9 cellular contexts compared by ENCODE assay signal in the genomic region with DNA sequence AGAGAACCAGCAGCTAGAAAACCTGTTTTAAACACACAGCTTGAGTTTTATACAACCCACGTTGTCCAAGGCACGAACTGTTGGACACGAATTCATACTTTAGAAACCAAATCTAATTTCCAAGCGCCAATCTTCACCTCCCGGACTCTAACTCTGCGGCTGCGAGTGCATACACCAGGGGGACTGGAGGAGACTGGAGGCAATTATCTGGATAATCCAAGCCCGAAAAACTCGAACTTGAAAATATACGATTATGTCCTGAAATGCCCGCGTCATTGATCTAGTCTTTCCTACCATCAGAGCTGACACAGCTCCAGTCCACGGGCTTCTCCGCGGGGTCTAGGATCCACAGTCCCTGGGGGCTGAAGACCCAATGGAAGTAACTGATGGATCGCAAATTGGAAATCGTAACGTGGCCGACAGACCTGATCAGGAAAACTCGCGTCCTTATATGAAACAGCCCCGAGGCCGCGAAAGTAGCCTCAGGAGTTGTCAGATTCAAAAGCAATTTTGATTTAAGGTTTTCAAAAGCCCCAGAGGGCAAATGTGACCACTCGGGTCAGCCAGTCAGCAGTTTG. TPM values are rescaled to one million over a fixed set of nuclear protein-coding genes. Genes with fewer than 3 reads are reported as not detected.
DNase-seq lines count a peak whose midpoint lies in the region; ATAC-seq and TF ChIP-seq lines count a peak whose summit lies in the region.
"Had no signal": no experiment of that assay in that cellular context is flagged by ENCODE, and none has a peak within 500 bp of the region (broad histone marks: within the 10 kb centered on the region; RNA-seq: fewer than 3 reads in every experiment).

No MANE protein-coding gene starts in this region.

- H3K9ac ChIP-seq in HUES64 (ENCODE audit: low read depth, low read length): peak overlapping the region; percentile 35; the same call in 1 of the 2 replicates

- CTCF ChIA-PET in CD8-positive, alpha-beta memory T cell (lab: Charles Lee): interaction anchor here (1.2 to 7.7 kb wide), 3 partner anchors 30 to 437 kb away, joined by 3 to 60 read pairs (median 8); a partner anchor contains a TSS
- CTCF ChIA-PET in activated CD4-positive, alpha-beta memory T cell treated with anti-CD3 and anti-CD28 coated beads for 36 hours (lab: Charles Lee): interaction anchor here (1.9 kb wide), 1 partner anchor 207 kb away, joined by 6 read pairs; a partner anchor contains a TSS

- H3K27me3 ChIP-seq in CD8-positive, alpha-beta memory T cell (ENCODE audit: insufficient read depth, low read length, poor library complexity, severe bottlenecking): peaks cover 39% of the 10 kb centered on the region
- H3K27me3 ChIP-seq in HUES64 (ENCODE audit: insufficient read depth, low read length): peaks cover 76% of the 10 kb centered on the region
- no peaks in the 10 kb centered on the region for H3K27me3 ChIP-seq in psoas muscle (ENCODE audit: insufficient read depth in 3 of 3, low read length in 2 of 3)

- no peaks in the 10 kb centered on the region for H3K9me3 Mint-ChIP-seq in CD8-positive, alpha-beta memory T cell
- H3K9me3 Mint-ChIP-seq in activated CD4-positive, alpha-beta memory T cell treated with anti-CD3 and anti-CD28 coated beads for 36 hours: no peaks in the 10 kb centered on the region

- ATAC-seq in psoas muscle: peak in 3 of 4 donors; percentile 0 to 6 (median 1)
- ATAC-seq in HG03025 (IDR thresholded peaks at IDR 0.05; ENCODE audit: low FRiP score, unreplicated experiment): no peak
- no peak for ATAC-seq in HG02852 (IDR thresholded peaks at IDR 0.05; ENCODE audit: unreplicated experiment)

- no peaks in the 10 kb centered on the region for H3K36me3 ChIP-seq in CD8-positive, alpha-beta memory T cell (ENCODE audit: insufficient read depth, low read length)
- H3K36me3 ChIP-seq in HUES64 (ENCODE audit: insufficient read depth, low read length): no peaks in the 10 kb centered on the region
- peaks cover 0 to 19% of the 10 kb centered on the region in 2 donors for H3K36me3 ChIP-seq in psoas muscle (ENCODE audit: insufficient read depth in 1 of 2, low read depth in 1 of 2)

- peak overlapping the region in 7 of 8 donors; percentile 46 to 89 (median 69) for H3K27ac Mint-ChIP-seq in CD8-positive, alpha-beta memory T cell
- H3K27ac Mint-ChIP-seq in activated CD4-positive, alpha-beta memory T cell treated with anti-CD3 and anti-CD28 coated beads for 36 hours: no peak overlapping the region

- H3K36me3 Mint-ChIP-seq in CD8-positive, alpha-beta memory T cell: peaks cover 0 to 8% (median 0%) of the 10 kb centered on the region in 3 donors
- no peaks in the 10 kb centered on the region for H3K36me3 Mint-ChIP-seq in activated CD4-positive, alpha-beta memory T cell treated with anti-CD3 and anti-CD28 coated beads for 36 hours

- H3K4me1 ChIP-seq in CD8-positive, alpha-beta memory T cell (ENCODE audit: insufficient read depth, low read length): peaks cover 26% of the 10 kb centered on the region
- H3K4me1 ChIP-seq in HUES64 (ENCODE audit: insufficient read depth, low read length) (peaks cover 63% of the 10 kb centered on the region), psoas muscle (peaks cover 5% of the 10 kb centered on the region)

- POLR2A ChIA-PET in CD8-positive, alpha-beta memory T cell (lab: Charles Lee): interaction anchor here (1.0 to 1.7 kb wide), 3 partner anchors 9 to 208 kb away, joined by 3 to 5 read pairs (median 3); a partner anchor contains a TSS
- POLR2A ChIA-PET in activated CD4-positive, alpha-beta memory T cell treated with anti-CD3 and anti-CD28 coated beads for 36 hours (lab: Charles Lee): interaction anchor here (1.2 kb wide), 1 partner anchor 41 kb away, joined by 4 read pairs; no protein-coding TSS in a partner anchor

- peaks cover 32 to 49% (median 42%) of the 10 kb centered on the region in 3 donors for H3K4me1 Mint-ChIP-seq in CD8-positive, alpha-beta memory T cell
- peaks cover 29% of the 10 kb centered on the region for H3K4me1 Mint-ChIP-seq in activated CD4-positive, alpha-beta memory T cell treated with anti-CD3 and anti-CD28 coated beads for 36 hours (ENCODE audit: low read depth)

- peaks cover 52 to 68% of the 10 kb centered on the region in 2 donors for H3K27me3 Mint-ChIP-seq in CD8-positive, alpha-beta memory T cell
- peaks cover 70% of the 10 kb centered on the region for H3K27me3 Mint-ChIP-seq in activated CD4-positive, alpha-beta memory T cell treated with anti-CD3 and anti-CD28 coated beads for 36 hours

- WGBS in HUES64: under 1% methylated on average over 25 of the region's 25 CpGs
- 0 to 1% (median 0%) methylated on average over 25 of the region's 25 CpGs for WGBS in psoas muscle, 3 donors

- H3K4me3 Mint-ChIP-seq in CD8-positive, alpha-beta memory T cell: peak overlapping the region; percentile 87 to 93 (median 89)
- H3K4me3 Mint-ChIP-seq in activated CD4-positive, alpha-beta memory T cell treated with anti-CD3 and anti-CD28 coated beads for 36 hours: peak overlapping the region; percentile 79

- TF ChIP-seq CTCF in fibroblast of pulmonary artery (IDR thresholded peaks at IDR 0.05; ENCODE audit: low read length, missing control alignments) (no peak), psoas muscle (IDR thresholded peaks at IDR 0.05) (no peak)

- DNase-seq in CD8-positive, alpha-beta memory T cell: peak in 2 of 5 donors; percentile 8 to 17
- DNase-seq in activated CD4-positive, alpha-beta memory T cell treated with anti-CD3 and anti-CD28 coated beads for 36 hours: no peak
- DNase-seq in fibroblast of pulmonary artery (ENCODE audit: low read depth) (no peak), psoas muscle (no peak), NCI-H2107 (lab: John Stamatoyannopoulos, UW) (no peak)

- H3K27ac ChIP-seq in CD8-positive, alpha-beta memory T cell (ENCODE audit: low read depth, low read length): no peak overlapping the region
- H3K27ac ChIP-seq in HUES64 (ENCODE audit: low read depth, low read length) (no peak overlapping the region; the same call in 1 of the 2 replicates), psoas muscle (peak overlapping the region; percentile 98)

- H3K4me3 ChIP-seq in CD8-positive, alpha-beta memory T cell (ENCODE audit: low read length): peak overlapping the region; percentile 63
- H3K4me3 ChIP-seq in HUES64 (ENCODE audit: low read length) (peak overlapping the region; percentile 82), fibroblast of pulmonary artery (replicated peaks; ENCODE audit: low read depth, low read length) (peak overlapping the region; percentile 57), psoas muscle (peak overlapping the region; percentile 89)

- no peaks in the 10 kb centered on the region for H3K9me3 ChIP-seq in CD8-positive, alpha-beta memory T cell (ENCODE audit: low read length)
- no peaks in the 10 kb centered on the region for H3K9me3 ChIP-seq in HUES64 (ENCODE audit: insufficient read depth, low read depth, low read length)
- H3K9me3 ChIP-seq in psoas muscle: no peaks in the 10 kb centered on the region

- intact Hi-C loops in activated CD4-positive, alpha-beta memory T cell treated with anti-CD3 and anti-CD28 coated beads for 36 hours (cut with micrococcal nuclease): loop anchor here (1.0 kb wide), 6 partner anchors 32 to 592 kb away; a partner anchor contains a TSS
- intact Hi-C loops in psoas muscle (cut with DNase I): loop anchor here (5.0 kb wide), 2 partner anchors 151 to 386 kb away; no protein-coding TSS in a partner anchor

RNA-seq across cellular contexts. Expression of a gene that starts 0.8 kb away (rescaled TPM):
- under 1 TPM; 0.09 TPM for total RNA-seq in CD8-positive, alpha-beta memory T cell
- 0.20 TPM for polyA plus RNA-seq in CD8-positive, alpha-beta memory T cell
- polyA plus RNA-seq in HUES64 (2013, experiment 1 of 2): 4.9 TPM
- polyA plus RNA-seq in HUES64 (2013, experiment 2 of 2): 5.7 TPM
- total RNA-seq in activated CD4-positive, alpha-beta memory T cell treated with anti-CD3 and anti-CD28 coated beads for 36 hours: not detected
- 10 to 100 TPM in 1 of 4 donors, 1 to 10 TPM in 3; 4.4 to 80.5 (median 7.5) TPM for total RNA-seq in psoas muscle
- 1 to 10 TPM; 4.2 to 6.2 (median 5.5) TPM for polyA plus RNA-seq in psoas muscle
- total RNA-seq: NCI-H460 had no signal

RNA-seq across cellular contexts. Expression of a gene that starts 42.1 kb away (rescaled TPM):
- 10 to 100 TPM; 54.7 to 62.5 TPM for total RNA-seq in CD8-positive, alpha-beta memory T cell
- 38.3 TPM for polyA plus RNA-seq in CD8-positive, alpha-beta memory T cell
- 2.4 TPM for polyA plus RNA-seq in HUES64 (2013, experiment 1 of 2)
- polyA plus RNA-seq in HUES64 (2013, experiment 2 of 2): 4.3 TPM
- total RNA-seq in activated CD4-positive, alpha-beta memory T cell treated with anti-CD3 and anti-CD28 coated beads for 36 hours: 10 to 100 TPM; 42.3 to 43.4 TPM
- 10 to 100 TPM in 3 of 4 donors, 1 to 10 TPM in 1; 8.2 to 22.5 (median 13.2) TPM for total RNA-seq in psoas muscle
- polyA plus RNA-seq in psoas muscle: 1 to 10 TPM; 3.1 to 7.4 (median 5.6) TPM

Comparison
In these comparisons a context has a peak if more than half of its experiments do, and no peak if none do; other contexts are left out.
1. ATAC-seq: peak in psoas muscle (3 of 4); none in HG03025 (single experiment) and HG02852 (single experiment).
2. RNA of a gene that starts 0.8 kb away (total RNA-seq): 4.4 to 80.5 TPM in psoas muscle; 0.09 TPM in CD8-positive, alpha-beta memory T cell and not detected in activated CD4-positive, alpha-beta memory T cell treated with anti-CD3 and anti-CD28 coated beads for 36 hours; every median in the first group is over 4 times any median in the second.
3. Peak in every context shown above with its lines, with median percentiles within 50 percentile points of each other: H3K4me3 ChIP-seq.